Comparison of ENCODE assay signal across 8 cellular contexts in the genomic region with DNA sequence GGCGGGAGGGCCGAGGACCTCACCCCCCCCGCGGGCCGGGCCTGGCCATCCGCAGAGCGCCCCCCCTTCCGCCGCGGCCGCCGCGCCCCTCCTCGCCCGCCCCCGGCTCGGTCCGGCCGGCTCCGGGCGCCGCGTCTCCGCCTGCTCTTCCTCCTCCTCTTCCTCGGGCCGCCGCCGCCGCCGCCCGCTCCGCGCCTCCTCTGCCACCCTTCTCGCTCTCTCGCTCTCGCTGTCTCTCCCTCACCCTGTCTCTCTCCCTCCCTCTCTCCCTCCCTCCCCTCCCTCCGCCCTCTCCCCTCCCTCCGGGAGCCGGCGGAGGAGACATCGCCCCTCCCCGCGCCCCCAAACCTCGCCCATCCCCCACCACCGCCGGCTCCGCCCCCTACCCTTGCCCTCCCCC. TPM values are rescaled to one million over a fixed set of nuclear protein-coding genes. Genes with fewer than 3 reads are reported as not detected.
A peak's percentile ranks its signal among the peaks of the same experiment; 100 is the strongest.
DNase-seq lines count a peak whose midpoint lies in the region; ATAC-seq and TF ChIP-seq lines count a peak whose summit lies in the region.

A gene (minus strand): TSS at position 237 of the 400 bp plus-strand sequence. CDS start 2,883 bp downstream, outside the sequence.

- peak within 1 kb of the TSS; percentile 85 for H3K4me3 ChIP-seq in GM23338
- peak within 1 kb of the TSS; percentile 81 for H3K4me3 ChIP-seq in SK-N-MC
- H3K4me3 ChIP-seq in skeletal muscle satellite cell (ENCODE audit: low read length): peak within 1 kb of the TSS; percentile 49

- no peak within 1 kb of the TSS for H2AFZ ChIP-seq in GM23338

- H3K9me2 ChIP-seq in GM23338 (ENCODE audit: insufficient read depth): no peaks in the 10 kb centered on the region

- H3K36me3 ChIP-seq in GM23338 (ENCODE audit: insufficient read depth): no peaks in the 10 kb centered on the region
- peaks cover 7% of the 10 kb centered on the region; the same call in 1 of the 2 replicates for H3K36me3 ChIP-seq in SK-N-MC (ENCODE audit: insufficient read depth, low read length)
- no peaks in the 10 kb centered on the region for H3K36me3 ChIP-seq in skeletal muscle satellite cell (ENCODE audit: insufficient read depth, low read length)

- peak within 1 kb of the TSS; percentile 60 for H3K9ac ChIP-seq in SK-N-MC (ENCODE audit: insufficient read length)
- no peak within 1 kb of the TSS for H3K9ac ChIP-seq in skeletal muscle satellite cell (ENCODE audit: low read depth, low read length)

- H3K4me3 Mint-ChIP-seq in GM23338 (no peak within 1 kb of the TSS; the same call in 2 of the 3 replicates), glutamatergic neuron (ENCODE audit: unreplicated experiment) (peak within 1 kb of the TSS; percentile 77)

- TF ChIP-seq CTCF in GM23338 (conservative IDR thresholded peaks at IDR 0.05; ENCODE audit: low read depth in 2 of 2): no peak
- TF ChIP-seq CTCF in glutamatergic neuron (IDR thresholded peaks at IDR 0.05; ENCODE audit: partially characterized antibody, unreplicated experiment): no peak

- peak; percentile 85 for DNase-seq in GM23338 (ENCODE audit: low spot score)
- no peak for DNase-seq in SK-N-MC (ENCODE audit: low read depth, low spot score)
- peak; percentile 57 for DNase-seq in glutamatergic neuron
- no peak for DNase-seq in NCI-H510A treated with DMSO at 0.1 percent for 48 hours (lab: John Stamatoyannopoulos, UW)
- DNase-seq in NCI-H1930 (lab: John Stamatoyannopoulos, UW): no peak

- H3K27me3 ChIP-seq in GM23338 (ENCODE audit: insufficient read depth): peaks cover 53% of the 10 kb centered on the region
- peaks cover 7% of the 10 kb centered on the region for H3K27me3 ChIP-seq in skeletal muscle satellite cell (ENCODE audit: control insufficient read depth, insufficient read depth, low read length)

- H3K4me1 Mint-ChIP-seq in GM23338 (no peaks in the 10 kb centered on the region), glutamatergic neuron (ENCODE audit: low read depth, unreplicated experiment) (peaks cover 15% of the 10 kb centered on the region)

- no peaks in the 10 kb centered on the region for H3K9me3 ChIP-seq in SK-N-MC (ENCODE audit: low read depth, low read length)
- no peaks in the 10 kb centered on the region for H3K9me3 ChIP-seq in skeletal muscle satellite cell (replicated peaks; ENCODE audit: low read length)

- no peak within 1 kb of the TSS for H3K27ac ChIP-seq in GM23338 (ENCODE audit: low read depth)
- H3K27ac ChIP-seq in SK-N-MC: peak within 1 kb of the TSS; percentile 2; the same call in 1 of the 2 replicates

- peaks cover 38% of the 10 kb centered on the region for H3K36me3 Mint-ChIP-seq in GM23338 (ENCODE audit: low read depth)
- no peaks in the 10 kb centered on the region for H3K36me3 Mint-ChIP-seq in glutamatergic neuron (ENCODE audit: unreplicated experiment)

- ATAC-seq in GM23338 (no peak), GM21367 (IDR thresholded peaks at IDR 0.05; ENCODE audit: unreplicated experiment) (no peak), HG03196 (IDR thresholded peaks at IDR 0.05; ENCODE audit: unreplicated experiment) (no peak)

- H3K4me2 ChIP-seq in GM23338 (peak within 1 kb of the TSS; percentile 84), skeletal muscle satellite cell (ENCODE audit: low read length) (peak within 1 kb of the TSS; percentile 52)

- no peaks in the 10 kb centered on the region for H4K20me1 ChIP-seq in GM23338 (replicated peaks; ENCODE audit: insufficient read depth)

- H3F3A ChIP-seq in GM23338 (replicated peaks; ENCODE audit: low read depth): 0 out of 2 replicates have a peak, but pooled peaks cover 4% of the 10 kb centered on the region

- H3K4me1 ChIP-seq in GM23338 (ENCODE audit: insufficient read depth) (peaks cover 44% of the 10 kb centered on the region), skeletal muscle satellite cell (ENCODE audit: control insufficient read depth, insufficient read depth, low read length) (peaks cover 18% of the 10 kb centered on the region)

- H3K9me3 Mint-ChIP-seq in GM23338 (peaks cover 77% of the 10 kb centered on the region), glutamatergic neuron (ENCODE audit: unreplicated experiment) (peaks cover 8% of the 10 kb centered on the region)

- H3K27ac Mint-ChIP-seq in GM23338 (no peak within 1 kb of the TSS), glutamatergic neuron (ENCODE audit: unreplicated experiment) (peak within 1 kb of the TSS; percentile 13)

- H3K79me2 ChIP-seq in GM23338 (replicated peaks; ENCODE audit: insufficient read depth): no peaks in the 10 kb centered on the region

- H3K27me3 Mint-ChIP-seq in GM23338 (ENCODE audit: insufficient read depth, low read depth, poor library complexity) (peaks cover 19% of the 10 kb centered on the region), glutamatergic neuron (ENCODE audit: unreplicated experiment) (peaks cover 38% of the 10 kb centered on the region)

TF ChIP-seq in GM23338, 12 proteins besides CTCF, POLR2A, EP300 and RAD21 (continues in another document):
- TF ChIP-seq STAT1 (IDR thresholded peaks at IDR 0.05; ENCODE audit: unreplicated experiment) (no peak), POLR2AphosphoS5 (IDR thresholded peaks at IDR 0.05; ENCODE audit: low read depth) (no peak), EZH2 (IDR thresholded peaks at IDR 0.05; ENCODE audit: low read depth, unreplicated experiment) (no peak), JUNB (IDR thresholded peaks at IDR 0.05; ENCODE audit: unreplicated experiment) (no peak), ZNF331 (CRISPR knock-in tag; IDR thresholded peaks at IDR 0.05; ENCODE audit: low read depth) (no peak), CREB1 (CRISPR knock-in tag; IDR thresholded peaks at IDR 0.05; ENCODE audit: low read depth) (no peak), EZH2phosphoT487 (IDR thresholded peaks at IDR 0.05; ENCODE audit: unreplicated experiment) (no peak)
- TF ChIP-seq, protein P1, sequence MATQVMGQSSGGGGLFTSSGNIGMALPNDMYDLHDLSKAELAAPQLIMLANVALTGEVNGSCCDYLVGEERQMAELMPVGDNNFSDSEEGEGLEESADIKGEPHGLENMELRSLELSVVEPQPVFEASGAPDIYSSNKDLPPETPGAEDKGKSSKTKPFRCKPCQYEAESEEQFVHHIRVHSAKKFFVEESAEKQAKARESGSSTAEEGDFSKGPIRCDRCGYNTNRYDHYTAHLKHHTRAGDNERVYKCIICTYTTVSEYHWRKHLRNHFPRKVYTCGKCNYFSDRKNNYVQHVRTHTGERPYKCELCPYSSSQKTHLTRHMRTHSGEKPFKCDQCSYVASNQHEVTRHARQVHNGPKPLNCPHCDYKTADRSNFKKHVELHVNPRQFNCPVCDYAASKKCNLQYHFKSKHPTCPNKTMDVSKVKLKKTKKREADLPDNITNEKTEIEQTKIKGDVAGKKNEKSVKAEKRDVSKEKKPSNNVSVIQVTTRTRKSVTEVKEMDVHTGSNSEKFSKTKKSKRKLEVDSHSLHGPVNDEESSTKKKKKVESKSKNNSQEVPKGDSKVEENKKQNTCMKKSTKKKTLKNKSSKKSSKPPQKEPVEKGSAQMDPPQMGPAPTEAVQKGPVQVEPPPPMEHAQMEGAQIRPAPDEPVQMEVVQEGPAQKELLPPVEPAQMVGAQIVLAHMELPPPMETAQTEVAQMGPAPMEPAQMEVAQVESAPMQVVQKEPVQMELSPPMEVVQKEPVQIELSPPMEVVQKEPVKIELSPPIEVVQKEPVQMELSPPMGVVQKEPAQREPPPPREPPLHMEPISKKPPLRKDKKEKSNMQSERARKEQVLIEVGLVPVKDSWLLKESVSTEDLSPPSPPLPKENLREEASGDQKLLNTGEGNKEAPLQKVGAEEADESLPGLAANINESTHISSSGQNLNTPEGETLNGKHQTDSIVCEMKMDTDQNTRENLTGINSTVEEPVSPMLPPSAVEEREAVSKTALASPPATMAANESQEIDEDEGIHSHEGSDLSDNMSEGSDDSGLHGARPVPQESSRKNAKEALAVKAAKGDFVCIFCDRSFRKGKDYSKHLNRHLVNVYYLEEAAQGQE (IDR thresholded peaks at IDR 0.05; ENCODE audit: unreplicated experiment): no peak
- TF ChIP-seq, protein P2, sequence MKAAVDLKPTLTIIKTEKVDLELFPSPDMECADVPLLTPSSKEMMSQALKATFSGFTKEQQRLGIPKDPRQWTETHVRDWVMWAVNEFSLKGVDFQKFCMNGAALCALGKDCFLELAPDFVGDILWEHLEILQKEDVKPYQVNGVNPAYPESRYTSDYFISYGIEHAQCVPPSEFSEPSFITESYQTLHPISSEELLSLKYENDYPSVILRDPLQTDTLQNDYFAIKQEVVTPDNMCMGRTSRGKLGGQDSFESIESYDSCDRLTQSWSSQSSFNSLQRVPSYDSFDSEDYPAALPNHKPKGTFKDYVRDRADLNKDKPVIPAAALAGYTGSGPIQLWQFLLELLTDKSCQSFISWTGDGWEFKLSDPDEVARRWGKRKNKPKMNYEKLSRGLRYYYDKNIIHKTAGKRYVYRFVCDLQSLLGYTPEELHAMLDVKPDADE (IDR thresholded peaks at IDR 0.05): no peak

RNA-seq across cellular contexts. Expression of the gene that starts here (rescaled TPM):
- 3.3 and 4.1 TPM in 2 replicates for total RNA-seq in GM23338 (2014; rRNA removed; shearing (Covaris generic))
- 0.23 and 0.30 TPM in 2 replicates for polyA plus RNA-seq in GM23338 (2016; fragmentation: Nextera tagmentation; extraction: Ambion mirVana)
- total RNA-seq in glutamatergic neuron (ENCODE audit: unreplicated experiment): 19.0 TPM
- 0.25 and 1.5 TPM in 2 replicates for total RNA-seq in skeletal muscle satellite cell (2012; rRNA removed)

Comparison
In these comparisons a context has a peak if more than half of its experiments do, and no peak if none do; other contexts are left out.
1. DNase-seq: peak in GM23338 (single experiment) and glutamatergic neuron (single experiment); none in SK-N-MC (single experiment), NCI-H510A treated with DMSO at 0.1 percent for 48 hours (single experiment) and NCI-H1930 (0 of 2).
2. Peak in every context shown above with its lines, with median percentiles within 50 percentile points of each other: H3K4me3 ChIP-seq.